ENCODE assay signal across 10 cellular contexts in genomic region chr1:30807318-30808066, GRCh38. TPM values are rescaled to one million over a fixed set of nuclear protein-coding genes. Genes with fewer than 3 reads are reported as not detected.
DNase-seq lines count a peak whose midpoint lies in the region; ATAC-seq and TF ChIP-seq lines count a peak whose summit lies in the region.
"Had no signal": no experiment of that assay in that cellular context is flagged by ENCODE, and none has a peak within 500 bp of the region (broad histone marks: within the 10 kb centered on the region; RNA-seq: fewer than 3 reads in every experiment).

No MANE protein-coding gene starts in this region.

- H3K4me1 ChIP-seq in muscle layer of colon (ENCODE audit: insufficient read depth, low read length): peaks cover 35% of the 10 kb centered on the region
- H3K4me1 ChIP-seq: Caco-2 had no signal

- TF ChIP-seq CTCF in activated B cell treated with CpG ODN at 0.5 μM for 24 hours (IDR thresholded peaks at IDR 0.05): no peak

- no peak overlapping the region for H3K27ac Mint-ChIP-seq in activated B cell treated with CpG ODN at 0.5 μM for 24 hours
- no peak overlapping the region for H3K27ac Mint-ChIP-seq in activated CD8-positive, alpha-beta T cell treated with anti-CD3 and anti-CD28 coated beads, Interleukin-2, amount 10 ng/mL, durations not matched to agents 7 days and 5 days

- no peaks in the 10 kb centered on the region for H3K27me3 ChIP-seq in muscle layer of colon (ENCODE audit: control insufficient read depth in 1 of 2, insufficient read depth in 2 of 2, low read length in 2 of 2)

- POLR2A ChIA-PET in activated B cell treated with CpG ODN at 0.5 μM for 24 hours (lab: Charles Lee): interaction anchor here (0.6 to 1.7 kb wide), 9 partner anchors 17 to 105 kb away, joined by 3 to 8 read pairs (median 3); no protein-coding TSS in a partner anchor
- POLR2A ChIA-PET in activated CD8-positive, alpha-beta T cell treated with anti-CD3 and anti-CD28 coated beads, Interleukin-2, amount 10 ng/mL, durations not matched to agents 7 days and 5 days (lab: Charles Lee): no interaction called here

- no peaks in the 10 kb centered on the region for H3K9me3 ChIP-seq in muscle layer of colon (ENCODE audit: low read length)
- H3K9me3 ChIP-seq: Caco-2 had no signal

- H3K9me3 Mint-ChIP-seq in activated B cell treated with CpG ODN at 0.5 μM for 24 hours: no peaks in the 10 kb centered on the region
- H3K9me3 Mint-ChIP-seq in activated CD8-positive, alpha-beta T cell treated with anti-CD3 and anti-CD28 coated beads, Interleukin-2, amount 10 ng/mL, durations not matched to agents 7 days and 5 days (ENCODE audit: insufficient read depth): no peaks in the 10 kb centered on the region

- H3K27ac ChIP-seq in muscle layer of colon (ENCODE audit: low read depth, low read length): peak overlapping the region; percentile 76

- no peaks in the 10 kb centered on the region for H3K36me3 ChIP-seq in muscle layer of colon (ENCODE audit: insufficient read depth, low read length)

- peak; percentile 92 for ATAC-seq in activated B cell treated with CpG ODN at 0.5 μM for 24 hours (ENCODE audit: low read depth)
- no peak for ATAC-seq in activated CD8-positive, alpha-beta T cell treated with anti-CD3 and anti-CD28 coated beads, Interleukin-2, amount 10 ng/mL, durations not matched to agents 7 days and 5 days

- DNase-seq in D341Med (ENCODE audit: low spot score): peak; percentile 84
- peak; percentile 14 for DNase-seq in NCI-H187 treated with DMSO at 0.1 percent for 48 hours (lab: John Stamatoyannopoulos, UW)
- peak; percentile 54 for DNase-seq in activated B cell treated with CpG ODN at 0.5 μM for 24 hours
- DNase-seq in germinal center (ENCODE audit: low spot score): no peak
- no peak for DNase-seq in activated CD8-positive, alpha-beta T cell treated with anti-CD3 and anti-CD28 coated beads, Interleukin-2, amount 10 ng/mL, durations not matched to agents 7 days and 5 days
- no peak for DNase-seq in ecto neural progenitor cell (ENCODE audit: low spot score)
- no peak for DNase-seq in C1 segment of cervical spinal cord (lab: John Stamatoyannopoulos, UW)
- DNase-seq: activated gamma-delta T cell treated with Interleukin-2 at 50 U/mL for 16 hours, Caco-2 had no signal

- H3K36me3 Mint-ChIP-seq in activated B cell treated with CpG ODN at 0.5 μM for 24 hours (ENCODE audit: low read depth): no peaks in the 10 kb centered on the region
- H3K36me3 Mint-ChIP-seq in activated CD8-positive, alpha-beta T cell treated with anti-CD3 and anti-CD28 coated beads, Interleukin-2, amount 10 ng/mL, durations not matched to agents 7 days and 5 days (ENCODE audit: low read depth): no peaks in the 10 kb centered on the region

- intact Hi-C loops in activated B cell treated with CpG ODN at 0.5 μM for 24 hours (cut with micrococcal nuclease): loop anchor here (10.0 kb wide), 1 partner anchor 1573 kb away; the partner anchor contains the start of genes MECR and PTPRU

- H3K27me3 Mint-ChIP-seq in activated B cell treated with CpG ODN at 0.5 μM for 24 hours: peaks cover 27% of the 10 kb centered on the region
- peaks cover 67% of the 10 kb centered on the region for H3K27me3 Mint-ChIP-seq in activated CD8-positive, alpha-beta T cell treated with anti-CD3 and anti-CD28 coated beads, Interleukin-2, amount 10 ng/mL, durations not matched to agents 7 days and 5 days (ENCODE audit: low read depth)

- CTCF ChIA-PET in activated B cell treated with CpG ODN at 0.5 μM for 24 hours (lab: Charles Lee): interaction anchor here (0.7 to 7.5 kb wide), 2 partner anchors 103 to 122 kb away, joined by 3 to 70 read pairs; no protein-coding TSS in a partner anchor
- CTCF ChIA-PET in activated CD8-positive, alpha-beta T cell treated with anti-CD3 and anti-CD28 coated beads, Interleukin-2, amount 10 ng/mL, durations not matched to agents 7 days and 5 days (lab: Charles Lee): interaction anchor here (0.9 to 2.4 kb wide), 2 partner anchors 28 to 122 kb away, joined by 3 to 6 read pairs; no protein-coding TSS in a partner anchor

- peak overlapping the region; percentile 62 for H3K4me3 Mint-ChIP-seq in activated B cell treated with CpG ODN at 0.5 μM for 24 hours
- no peak overlapping the region for H3K4me3 Mint-ChIP-seq in activated CD8-positive, alpha-beta T cell treated with anti-CD3 and anti-CD28 coated beads, Interleukin-2, amount 10 ng/mL, durations not matched to agents 7 days and 5 days

- peak overlapping the region in 1 of 2 donors; percentile 3 for H3K4me3 ChIP-seq in muscle layer of colon (ENCODE audit: low read depth in 1 of 2, low read length in 2 of 2)

- peaks cover 28% of the 10 kb centered on the region for H3K4me1 Mint-ChIP-seq in activated B cell treated with CpG ODN at 0.5 μM for 24 hours
- H3K4me1 Mint-ChIP-seq in activated CD8-positive, alpha-beta T cell treated with anti-CD3 and anti-CD28 coated beads, Interleukin-2, amount 10 ng/mL, durations not matched to agents 7 days and 5 days (ENCODE audit: low read depth): no peaks in the 10 kb centered on the region

- no peak overlapping the region for H3K9ac ChIP-seq in muscle layer of colon (ENCODE audit: low read length)

RNA-seq across cellular contexts. Expression of gene LAPTM5, which starts 49.9 kb away (rescaled TPM):
- 726 and 766 TPM in 2 replicates for total RNA-seq in activated B cell treated with CpG ODN at 0.5 μM for 24 hours
- 100 to 1,000 TPM; 407 to 413 TPM for total RNA-seq in activated CD8-positive, alpha-beta T cell treated with anti-CD3 and anti-CD28 coated beads, Interleukin-2, amount 10 ng/mL, durations not matched to agents 7 days and 5 days
- total RNA-seq: Caco-2 had no signal

Comparison
In these comparisons a context has a peak if more than half of its experiments do, and no peak if none do; other contexts are left out.
1. DNase-seq: peak in D341Med (single experiment), NCI-H187 treated with DMSO at 0.1 percent for 48 hours (single experiment) and activated B cell treated with CpG ODN at 0.5 μM for 24 hours (single experiment); none in germinal center (single experiment), activated CD8-positive, alpha-beta T cell treated with anti-CD3 and anti-CD28 coated beads, Interleukin-2, amount 10 ng/mL, durations not matched to agents 7 days and 5 days (single experiment), ecto neural progenitor cell (single experiment) and C1 segment of cervical spinal cord (0 of 14).